9 cellular contexts compared by ENCODE assay signal in the genomic region with DNA sequence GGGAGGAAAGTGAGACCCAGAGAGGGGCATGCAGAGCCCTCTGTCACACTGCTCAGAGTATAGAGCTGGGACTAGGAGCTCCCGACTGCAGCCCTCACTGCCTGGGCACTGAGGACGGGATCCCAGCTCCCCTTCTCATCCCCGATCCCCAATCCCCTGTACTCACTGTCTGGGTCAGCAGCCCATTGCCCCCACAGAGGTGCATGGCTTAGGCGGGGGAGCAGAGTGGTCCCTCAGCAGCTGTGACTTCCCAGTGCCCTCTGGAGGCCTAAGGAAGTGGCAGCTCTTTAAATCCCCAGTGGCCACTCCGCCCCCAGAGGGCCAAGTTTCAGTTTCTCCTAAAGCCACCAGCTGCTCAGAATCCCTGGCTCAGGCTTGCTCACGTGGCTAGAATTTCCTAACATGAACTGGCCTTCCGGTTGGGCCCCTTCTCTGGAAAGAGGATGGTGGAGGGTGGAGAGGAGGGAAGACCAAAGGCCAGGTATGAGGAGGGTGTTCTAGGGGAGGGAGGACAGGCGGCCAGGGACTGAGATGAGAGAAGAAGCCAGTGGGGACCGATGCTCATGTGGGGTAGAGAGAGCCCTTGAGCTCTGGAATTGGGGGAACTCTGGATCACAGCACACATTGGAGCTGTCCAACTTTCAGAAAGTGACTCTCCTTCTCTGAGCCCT. TPM values are rescaled to one million over a fixed set of nuclear protein-coding genes. Genes with fewer than 3 reads are reported as not detected.
DNase-seq lines count a peak whose midpoint lies in the region; ATAC-seq, FAIRE-seq and TF ChIP-seq lines count a peak whose summit lies in the region.
"Had no signal": no experiment of that assay in that cellular context is flagged by ENCODE, and none has a peak within 500 bp of the region (broad histone marks: within the 10 kb centered on the region; RNA-seq: fewer than 3 reads in every experiment).

BATF2 (minus strand) TSS at position 262 of the 671 bp plus-strand sequence; CDS start at position 205, 57 bp downstream.

- no TSS peak for BruUV-seq in HepG2 (replicated peaks; lab: Mats Ljungman, UMichigan)

- no peaks in the 10 kb centered on the region for H3K79me2 ChIP-seq in HepG2 (ENCODE audit: insufficient read depth, low read length)

- peaks cover 31% of the 10 kb centered on the region for H3K4me1 Mint-ChIP-seq in dendritic cell treated with granulocyte-macrophage colony-stimulating factor and Interleukin-4, amounts not matched to agents 40 ng/mL and 50 ng/mL, for 4 days (ENCODE audit: low read depth)

- TF ChIP-seq EP300 in HepG2 (IDR thresholded peaks at IDR 0.05; ENCODE audit: low read depth in 2 of 2, low read length in 2 of 2): peak in 1 of 2 experiments; percentile 63; a peak in 2 of 4 replicates
- TF ChIP-seq EP300 in HepG2 (CRISPR knock-in tag; IDR thresholded peaks at IDR 0.05; ENCODE audit: borderline replicate concordance): peak; percentile 60
- no peak for TF ChIP-seq EP300 in stomach (IDR thresholded peaks at IDR 0.05)

- POLR2A ChIA-PET in HepG2 (lab: Yijun Ruan, JAX): interaction anchor here (0.6 to 4.0 kb wide), 19 partner anchors 9 to 421 kb away, joined by 3 to 42 read pairs (median 4); partner anchors contain the start of genes ARL2, FAU, GPHA2 and MRPL49

- H3K9me3 Mint-ChIP-seq in dendritic cell treated with granulocyte-macrophage colony-stimulating factor and Interleukin-4, amounts not matched to agents 40 ng/mL and 50 ng/mL, for 4 days: no peaks in the 10 kb centered on the region

- H3K9ac ChIP-seq in HepG2 (ENCODE audit: insufficient read depth, low read depth, low read length): peak within 1 kb of the TSS; percentile 71

- H3K27me3 ChIP-seq in Peyer's patch (no peaks in the 10 kb centered on the region), HepG2 (ENCODE audit: control insufficient read depth in 1 of 2, insufficient read depth in 2 of 2, low read length in 2 of 2) (no peaks in the 10 kb centered on the region; a peak in 1 of 5 replicates), stomach (no peaks in the 10 kb centered on the region)

- TF ChIP-seq CTCF in Peyer's patch (IDR thresholded peaks at IDR 0.05): peak; percentile 17 to 71 (median 64)
- TF ChIP-seq CTCF in HepG2 (CRISPR knock-in tag; IDR thresholded peaks at IDR 0.05): peak; percentile 95
- peak in 5 of 7 experiments; percentile 26 to 64 (median 44) for TF ChIP-seq CTCF in stomach (IDR thresholded peaks at IDR 0.05)

- peak; percentile 85 for ATAC-seq in HepG2

- H3K36me3 ChIP-seq in Peyer's patch (peaks cover 0 to 3% (median 0%) of the 10 kb centered on the region in 3 donors), HepG2 (replicated peaks in 1 of 2; ENCODE audit: control insufficient read depth in 1 of 2, insufficient read depth in 2 of 2, low read length in 2 of 2) (no peaks in the 10 kb centered on the region; a peak in 1 of 5 replicates), stomach (peaks cover 0 to 26% (median 14%) of the 10 kb centered on the region in 4 donors)

- peak within 1 kb of the TSS; percentile 73 to 89 (median 84) for H3K27ac ChIP-seq in Peyer's patch
- peak within 1 kb of the TSS; percentile 56 for H3K27ac ChIP-seq in HepG2 (ENCODE audit: extremely low read length, insufficient read depth, low read length)
- H3K27ac ChIP-seq in stomach: peak within 1 kb of the TSS; percentile 57 to 90 (median 84)

- in situ Hi-C loops in HepG2 (cut with HindIII; ENCODE audit: extremely low pct_ligation_motif_present, low pct_unique_long_range_greater_than_20kb): no loop called here

- CTCF ChIA-PET in HepG2 (lab: Yijun Ruan, JAX; ENCODE audit: low intra/inter-chr PET ratio, low total read pairs): interaction anchor here (1.0 kb wide), 1 partner anchor 17 kb away, joined by 3 read pairs; the partner anchor contains the start of gene ARL2

- H3K4me1 ChIP-seq in Peyer's patch: peaks cover 0 to 46% (median 2%) of the 10 kb centered on the region in 4 donors
- peaks cover 58% of the 10 kb centered on the region for H3K4me1 ChIP-seq in HepG2 (ENCODE audit: insufficient read depth, low read length)
- H3K4me1 ChIP-seq in stomach: peaks cover 6 to 31% (median 28%) of the 10 kb centered on the region in 4 donors

- no peaks in the 10 kb centered on the region for H4K20me1 ChIP-seq in HepG2 (ENCODE audit: insufficient read depth, low read length)

- peak within 1 kb of the TSS; percentile 95 for H3K4me2 ChIP-seq in HepG2 (ENCODE audit: low read depth, low read length)

- peaks cover 24% of the 10 kb centered on the region for H3K36me3 Mint-ChIP-seq in dendritic cell treated with granulocyte-macrophage colony-stimulating factor and Interleukin-4, amounts not matched to agents 40 ng/mL and 50 ng/mL, for 4 days (ENCODE audit: low read depth)

- peak within 1 kb of the TSS; percentile 85 for H3K27ac Mint-ChIP-seq in dendritic cell treated with granulocyte-macrophage colony-stimulating factor and Interleukin-4, amounts not matched to agents 40 ng/mL and 50 ng/mL, for 4 days

- intact Hi-C loops in dendritic cell treated with granulocyte-macrophage colony-stimulating factor and Interleukin-4, amounts not matched to agents 40 ng/mL and 50 ng/mL, for 4 days (cut with micrococcal nuclease): loop anchor here (5.0 kb wide), 1 partner anchor 150 kb away; no protein-coding TSS in a partner anchor
- intact Hi-C loops in HepG2 (cut with micrococcal nuclease; ENCODE audit: unreplicated experiment) (loop anchor here (2.0 to 5.0 kb wide), 4 partner anchors 62 to 150 kb away; partner anchors contain the start of genes ATG2A, GPHA2 and PPP2R5B), stomach (cut with DNase I; ENCODE audit: low total_unique reads) (loop anchor here (10.0 kb wide), 1 partner anchor 82 kb away; the partner anchor contains the start of gene ATG2A)

- peak within 1 kb of the TSS; percentile 88 for H3K4me3 Mint-ChIP-seq in dendritic cell treated with granulocyte-macrophage colony-stimulating factor and Interleukin-4, amounts not matched to agents 40 ng/mL and 50 ng/mL, for 4 days

- H3K9me3 ChIP-seq in Peyer's patch (no peaks in the 10 kb centered on the region), HepG2 (ENCODE audit: low read length) (no peaks in the 10 kb centered on the region), stomach (no peaks in the 10 kb centered on the region)

- WGBS in HepG2 (ENCODE audit: low lambda C conversion rate): 0% methylated on average over 8 of the region's 9 CpGs
- WGBS in stomach, 5 donors: 13 to 20% (median 19%) methylated on average over 9 of the region's 9 CpGs

- H3K4me3 ChIP-seq in Peyer's patch (peak within 1 kb of the TSS; percentile 41 to 62 (median 52)), HepG2 (replicated peaks in 1 of 3; ENCODE audit: insufficient read depth in 1 of 3, low read depth in 2 of 3, low read length in 3 of 3) (peak within 1 kb of the TSS; percentile 53 to 81 (median 60)), stomach (peak within 1 kb of the TSS; percentile 49 to 59 (median 52))

- peak within 1 kb of the TSS; percentile 80 for H2AFZ ChIP-seq in HepG2 (ENCODE audit: low read length)

- peak; percentile 93 for FAIRE-seq in HepG2 (lab: Jason Lieb, UNC)

- peak; percentile 85 for DNase-seq in D341Med (ENCODE audit: low spot score)
- DNase-seq in HT1080 (ENCODE audit: low read depth): peak; percentile 87
- DNase-seq in Peyer's patch: peak; percentile 80 to 93 (median 84)
- DNase-seq in HepG2 (ENCODE audit: low spot score): peak; percentile 94
- DNase-seq in stomach: peak; percentile 89
- DNase-seq in NCI-H1105 treated with DMSO at 0.1 percent for 48 hours (lab: John Stamatoyannopoulos, UW): no peak
- no peak for DNase-seq in activated CD4-positive, alpha-beta T cell treated with anti-CD3 and anti-CD28 coated beads for 48 hours

- peaks cover 5% of the 10 kb centered on the region for H3K27me3 Mint-ChIP-seq in dendritic cell treated with granulocyte-macrophage colony-stimulating factor and Interleukin-4, amounts not matched to agents 40 ng/mL and 50 ng/mL, for 4 days

- TF ChIP-seq POLR2A in Peyer's patch (IDR thresholded peaks at IDR 0.05) (peak; percentile 81 to 92), HepG2 (IDR thresholded peaks at IDR 0.05; ENCODE audit: insufficient read depth in 1 of 2, low read depth in 2 of 2, low read length in 2 of 2) (peak; percentile 71 to 84), stomach (IDR thresholded peaks at IDR 0.05) (peak in 2 of 4 donors; percentile 27 to 49)

- TF ChIP-seq RAD21 in HepG2 (CRISPR knock-in tag; IDR thresholded peaks at IDR 0.05): peak; percentile 70

TF ChIP-seq in HepG2, 621 proteins besides CTCF, POLR2A, EP300 and RAD21 (continues in another document):
- no peak for TF ChIP-seq MIXL1 (CRISPR knock-in tag; IDR thresholded peaks at IDR 0.05)

RNA-seq across cellular contexts. Expression of gene BATF2, which starts in this region (rescaled TPM):
- total RNA-seq in HT1080 (2014; rRNA removed; shearing (Covaris generic)): 1.6 and 3.1 TPM in 2 replicates
- polyA plus RNA-seq in HT1080 (2015; cell fraction: cytosol; rRNA removed): 2.8 and 3.4 TPM in 2 replicates
- polyA plus RNA-seq in HT1080 (2015; cell fraction: nucleus; rRNA removed): 2.6 and 2.7 TPM in 2 replicates
- total RNA-seq in Peyer's patch: 10 to 100 TPM in 3 of 4 donors, 1 to 10 TPM in 1; 5.0 to 12.0 (median 11.2) TPM
- 3.9 and 4.2 TPM in 2 replicates for total RNA-seq in HepG2 (2016; rRNA removed; fragmentation: Illumina TruSeq; extraction: Trizol)
- 1.3 and 1.9 TPM in 2 replicates for total RNA-seq in HepG2 (2016; cell fraction: cytosol; rRNA removed; fragmentation: Illumina TruSeq; extraction: Trizol; ENCODE audit: low read depth)
- 3.0 and 4.3 TPM in 2 replicates for total RNA-seq in HepG2 (2016; cell fraction: insoluble cytoplasmic fraction; rRNA removed; fragmentation: Illumina TruSeq; extraction: Trizol)
- total RNA-seq in HepG2 (2016; cell fraction: membrane; rRNA removed; fragmentation: Illumina TruSeq; extraction: Trizol): 4.3 and 4.5 TPM in 2 replicates
- total RNA-seq in HepG2 (2016; cell fraction: nucleus; rRNA removed; fragmentation: Illumina TruSeq; extraction: Trizol): 1.9 and 2.1 TPM in 2 replicates
- 2.8 and 3.1 TPM in 2 replicates for polyA plus RNA-seq in HepG2 (2011; rRNA removed)
- 1.7 and 2.0 TPM in 2 replicates for polyA plus RNA-seq in HepG2 (2011; cell fraction: cytosol; rRNA removed)
- polyA plus RNA-seq in HepG2 (2011; cell fraction: nucleus; rRNA removed): 2.5 and 2.9 TPM in 2 replicates
- polyA plus RNA-seq in HepG2 (2012): 1.5 and 1.9 TPM in 2 replicates
- 1.2 TPM in 2 replicates for polyA plus RNA-seq in HepG2 (2016; cell fraction: cytosol; fragmentation: Illumina TruSeq; extraction: Trizol; ENCODE audit: low read depth)
- 2.9 and 5.0 TPM in 2 replicates for polyA plus RNA-seq in HepG2 (2016; cell fraction: insoluble cytoplasmic fraction; fragmentation: Illumina TruSeq; extraction: Trizol; ENCODE audit: low read depth)
- polyA plus RNA-seq in HepG2 (2016; cell fraction: membrane; fragmentation: Illumina TruSeq; extraction: Trizol; ENCODE audit: low read depth): 2.3 and 2.5 TPM in 2 replicates
- polyA plus RNA-seq in HepG2 (2016; cell fraction: nucleus; fragmentation: Illumina TruSeq; extraction: Trizol; ENCODE audit: insufficient read depth, low read depth): 3.7 and 4.3 TPM in 2 replicates
- polyA minus RNA-seq in HepG2 (2011; rRNA and poly(A)+ RNA removed; ENCODE audit: low replicate concordance): 0.70 and 5.7 TPM in 2 replicates
- 1.9 and 2.0 TPM in 2 replicates for polyA minus RNA-seq in HepG2 (2011; cell fraction: cytosol; rRNA and poly(A)+ RNA removed)
- polyA minus RNA-seq in HepG2 (2011; cell fraction: nucleus; rRNA and poly(A)+ RNA removed): 1.2 and 1.3 TPM in 2 replicates
- total RNA-seq in stomach: 10 to 100 TPM in 1 of 5 donors, 1 to 10 TPM in 2, under 1 TPM in 1, not detected in 1; 0.73 to 29.5 (median 3.0) TPM
- polyA plus RNA-seq in stomach: 10 to 100 TPM in 1 of 3 donors, 1 to 10 TPM in 2; 3.4 to 10.8 (median 4.5) TPM
- total RNA-seq: T-helper 2 cell treated with Interferon-gamma antibody and Interleukin-4, amounts not matched to agents 100 ng/mL and 5 ng/mL, for 36 hours had no signal

Comparison
In these comparisons a context has a peak if more than half of its experiments do, and no peak if none do; other contexts are left out.
1. DNase-seq: peak in D341Med (single experiment), HT1080 (single experiment), Peyer's patch (3 of 3), HepG2 (single experiment) and stomach (single experiment); none in NCI-H1105 treated with DMSO at 0.1 percent for 48 hours (single experiment) and activated CD4-positive, alpha-beta T cell treated with anti-CD3 and anti-CD28 coated beads for 48 hours (single experiment).
2. CTCF ChIP-seq: peak in every context shown above with its lines; median percentile 95 in HepG2; 64 in Peyer's patch; 44 in stomach.
3. Peak in every context shown above with its lines, with median percentiles within 50 percentile points of each other: H3K27ac ChIP-seq and H3K4me3 ChIP-seq.